In genomic region chr5:181234116-181234454, GRCh38 we compare ENCODE assay signal across 24 cellular contexts. TPM values are rescaled to one million over a fixed set of nuclear protein-coding genes. Genes with fewer than 3 reads are reported as not detected.
DNase-seq lines count a peak whose midpoint lies in the region; ATAC-seq and TF ChIP-seq lines count a peak whose summit lies in the region.
"Had no signal": no experiment of that assay in that cellular context is flagged by ENCODE, and none has a peak within 500 bp of the region (broad histone marks: within the 10 kb centered on the region; RNA-seq: fewer than 3 reads in every experiment).

No MANE protein-coding gene starts in this region.

- no peak for DNase-seq in activated naive CD4-positive, alpha-beta T cell treated with anti-CD3 and anti-CD28 coated beads, Interleukin-2, amount 50 U/mL, for 72 hours (ENCODE audit: low spot score in 2 of 2)
- no peak for DNase-seq in activated naive CD4-positive, alpha-beta T cell treated with anti-CD3 and anti-CD28 coated beads, Interleukin-2, amount 50 U/mL, for 16 hours
- DNase-seq in RWPE1 (ENCODE audit: low spot score): no peak
- peak; percentile 34 for DNase-seq in iPS-NIHi11 (ENCODE audit: low spot score)
- DNase-seq in NCI-H146 treated with DMSO at 0.1 percent for 48 hours (lab: John Stamatoyannopoulos, UW; ENCODE audit: unreplicated experiment): no peak
- DNase-seq in NCI-H2107 treated with DMSO at 0.1 percent for 48 hours (lab: John Stamatoyannopoulos, UW; ENCODE audit: unreplicated experiment): no peak
- no peak for DNase-seq in osteoblast (ENCODE audit: insufficient read length, low spot score, missing footprints)
- DNase-seq: activated CD4-positive, alpha-beta memory T cell treated with anti-CD3 and anti-CD28 coated beads for 36 hours; activated effector memory CD4-positive, alpha-beta T cell treated with anti-CD3 and anti-CD28 coated beads, Interleukin-2, amount 50 U/mL, for 16 hours; AML-193; body of pancreas; CD8-positive, alpha-beta T cell; DMS79; effector CD8-positive, alpha-beta T cell; foreskin keratinocyte; hypothalamus; NCI-H1105 treated with DMSO at 0.1 percent for 48 hours; NCI-H2029 treated with DMSO at 0.1 percent for 48 hours; NCI-H226; NCI-H774; T-helper 9 cell had no signal

- H3K9me3 Mint-ChIP-seq in activated naive CD4-positive, alpha-beta T cell treated with anti-CD3 and anti-CD28 coated beads, Interleukin-2, amount 50 U/mL, for 72 hours: no peaks in the 10 kb centered on the region
- no peaks in the 10 kb centered on the region for H3K9me3 Mint-ChIP-seq in stimulated activated memory B cell treated with anti-CD40 and anti-IgM and Interleukin-4, amounts not matched to agents 10 μg/mL and 1 μg/mL and 100 μg/mL, for 72 hours
- H3K9me3 Mint-ChIP-seq: activated CD4-positive, alpha-beta memory T cell treated with anti-CD3 and anti-CD28 coated beads for 36 hours; CD8-positive, alpha-beta T cell; natural killer cell treated with Interleukin-12 subunit alpha and Interleukin-12 subunit beta and Interleukin-15 and Interleukin-18, amount 100 ng/mL, for 72 hours; type B pancreatic cell had no signal

- POLR2A ChIA-PET in RWPE1 (lab: Yijun Ruan, JAX; ENCODE audit: low non-redundant PET): no interaction called here

- H3K27ac Mint-ChIP-seq in activated naive CD4-positive, alpha-beta T cell treated with anti-CD3 and anti-CD28 coated beads, Interleukin-2, amount 50 U/mL, for 72 hours: no peak overlapping the region
- H3K27ac Mint-ChIP-seq in stimulated activated memory B cell treated with anti-CD40 and anti-IgM and Interleukin-4, amounts not matched to agents 10 μg/mL and 1 μg/mL and 100 μg/mL, for 72 hours: no peak overlapping the region

- H3K36me3 ChIP-seq in osteoblast (ENCODE audit: insufficient read depth, low read length): peaks cover 75% of the 10 kb centered on the region

- peaks cover 19% of the 10 kb centered on the region for H4K20me1 ChIP-seq in osteoblast (ENCODE audit: insufficient read depth, low read length)

- H3K27me3 ChIP-seq in osteoblast (ENCODE audit: insufficient read depth, low read length): no peaks in the 10 kb centered on the region
- H3K27me3 ChIP-seq: body of pancreas, foreskin keratinocyte had no signal

- TF ChIP-seq CTCF in RWPE1 (conservative IDR thresholded peaks at IDR 0.05; ENCODE audit: low read depth) (no peak), osteoblast (IDR thresholded peaks at IDR 0.05; ENCODE audit: extremely low read depth, low read depth, low read length) (no peak)

- H3K27ac ChIP-seq in RWPE1 (peak overlapping the region; percentile 68), osteoblast (ENCODE audit: low read depth, low read length) (no peak overlapping the region)
- H3K27ac ChIP-seq: body of pancreas, foreskin keratinocyte had no signal

- H3K79me2 ChIP-seq in osteoblast (ENCODE audit: insufficient read depth, low read length): peaks cover 26% of the 10 kb centered on the region

- H3K4me3 Mint-ChIP-seq in stimulated activated memory B cell treated with anti-CD40 and anti-IgM and Interleukin-4, amounts not matched to agents 10 μg/mL and 1 μg/mL and 100 μg/mL, for 72 hours: no peak overlapping the region
- H3K4me3 Mint-ChIP-seq: activated CD4-positive, alpha-beta memory T cell treated with anti-CD3 and anti-CD28 coated beads for 36 hours; CD8-positive, alpha-beta T cell; natural killer cell treated with Interleukin-12 subunit alpha and Interleukin-12 subunit beta and Interleukin-15 and Interleukin-18, amount 100 ng/mL, for 72 hours; type B pancreatic cell had no signal

- CTCF ChIA-PET in RWPE1 (lab: Yijun Ruan, JAX): interaction anchor here (0.6 kb wide), 1 partner anchor 8 kb away, joined by 4 read pairs; no protein-coding TSS in a partner anchor

- H3K4me2 ChIP-seq in osteoblast (ENCODE audit: insufficient read depth, low read length): no peak overlapping the region

- H3K9me3 ChIP-seq in osteoblast (ENCODE audit: low read depth, low read length): no peaks in the 10 kb centered on the region
- H3K9me3 ChIP-seq: body of pancreas had no signal

- no peaks in the 10 kb centered on the region for H3K27me3 Mint-ChIP-seq in stimulated activated memory B cell treated with anti-CD40 and anti-IgM and Interleukin-4, amounts not matched to agents 10 μg/mL and 1 μg/mL and 100 μg/mL, for 72 hours
- H3K27me3 Mint-ChIP-seq: activated CD4-positive, alpha-beta memory T cell treated with anti-CD3 and anti-CD28 coated beads for 36 hours; natural killer cell treated with Interleukin-12 subunit alpha and Interleukin-12 subunit beta and Interleukin-15 and Interleukin-18, amount 100 ng/mL, for 72 hours; type B pancreatic cell had no signal

- no peaks in the 10 kb centered on the region for H3K4me1 ChIP-seq in osteoblast (ENCODE audit: insufficient read depth, low read length)
- H3K4me1 ChIP-seq: foreskin keratinocyte had no signal

- peak; percentile 2 to 17 for ATAC-seq in activated naive CD4-positive, alpha-beta T cell treated with anti-CD3 and anti-CD28 coated beads, Interleukin-2, amount 50 U/mL, for 72 hours
- ATAC-seq in stimulated activated memory B cell treated with anti-CD40 and anti-IgM and Interleukin-4, amounts not matched to agents 10 μg/mL and 1 μg/mL and 100 μg/mL, for 72 hours: peak; percentile 25
- ATAC-seq: body of pancreas; CD8-positive, alpha-beta T cell had no signal

- no peak overlapping the region for H2AFZ ChIP-seq in osteoblast (ENCODE audit: low read length)

- peaks cover 24% of the 10 kb centered on the region for H3K4me1 Mint-ChIP-seq in stimulated activated memory B cell treated with anti-CD40 and anti-IgM and Interleukin-4, amounts not matched to agents 10 μg/mL and 1 μg/mL and 100 μg/mL, for 72 hours

- no peak overlapping the region for H3K4me3 ChIP-seq in osteoblast (ENCODE audit: insufficient read depth, low read length)
- H3K4me3 ChIP-seq: body of pancreas had no signal

- H3K36me3 Mint-ChIP-seq in activated naive CD4-positive, alpha-beta T cell treated with anti-CD3 and anti-CD28 coated beads, Interleukin-2, amount 50 U/mL, for 72 hours: peaks cover 15 to 32% of the 10 kb centered on the region in 2 donors
- peaks cover 88% of the 10 kb centered on the region for H3K36me3 Mint-ChIP-seq in stimulated activated memory B cell treated with anti-CD40 and anti-IgM and Interleukin-4, amounts not matched to agents 10 μg/mL and 1 μg/mL and 100 μg/mL, for 72 hours

RNA-seq across cellular contexts. Expression of gene RACK1, which starts 9.6 kb away (rescaled TPM):
- 1,000 to 10,000 TPM; 2,392 to 2,665 TPM for total RNA-seq in activated naive CD4-positive, alpha-beta T cell treated with anti-CD3 and anti-CD28 coated beads, Interleukin-2, amount 50 U/mL, for 72 hours
- total RNA-seq in osteoblast: 3,800 and 4,007 TPM in 2 replicates

RNA-seq across cellular contexts. Expression of gene TRIM41, which starts 11.0 kb away (rescaled TPM):
- total RNA-seq in activated naive CD4-positive, alpha-beta T cell treated with anti-CD3 and anti-CD28 coated beads, Interleukin-2, amount 50 U/mL, for 72 hours: 10 to 100 TPM; 33.1 to 36.4 TPM
- total RNA-seq in osteoblast: 12.4 and 15.9 TPM in 2 replicates

RNA-seq across cellular contexts. Expression of gene TRIM52, which starts 26.9 kb away (rescaled TPM):
- 10 to 100 TPM in 1 of 2 donors, 1 to 10 TPM in 1; 9.3 to 15.6 TPM for total RNA-seq in activated naive CD4-positive, alpha-beta T cell treated with anti-CD3 and anti-CD28 coated beads, Interleukin-2, amount 50 U/mL, for 72 hours
- total RNA-seq in osteoblast: 6.8 and 7.2 TPM in 2 replicates

RNA-seq across cellular contexts. Expression of gene TRIM7, which starts 29.1 kb away (rescaled TPM):
- 1 to 10 TPM; 4.8 to 7.0 TPM for total RNA-seq in activated naive CD4-positive, alpha-beta T cell treated with anti-CD3 and anti-CD28 coated beads, Interleukin-2, amount 50 U/mL, for 72 hours
- 0.29 and 0.72 TPM in 2 replicates for total RNA-seq in osteoblast
